22 cellular contexts compared by ENCODE assay signal in genomic region chr4:184613405-184613804, GRCh38.
"Had no signal": no experiment of that assay in that cellular context is flagged by ENCODE, and none has a peak within 500 bp of the region (broad histone marks: within the 10 kb centered on the region; RNA-seq: fewer than 3 reads in every experiment).

No MANE protein-coding gene starts in this region.

- H3K27ac Mint-ChIP-seq: effector memory CD8-positive, alpha-beta T cell; nephron; stimulated activated effector memory CD8-positive, alpha-beta T cell treated with anti-CD3 and anti-CD28 coated beads, Interleukin-12 subunit alpha, Interleukin-12 subunit beta, amount 100 ng/mL, for 72 hours; type B pancreatic cell had no signal

- H3K4me3 Mint-ChIP-seq: effector memory CD8-positive, alpha-beta T cell; naive B cell; nephron; stimulated activated effector memory CD8-positive, alpha-beta T cell treated with anti-CD3 and anti-CD28 coated beads, Interleukin-12 subunit alpha, Interleukin-12 subunit beta, amount 100 ng/mL, for 72 hours; type B pancreatic cell had no signal

- H3K4me1 Mint-ChIP-seq: naive B cell; nephron; stimulated activated effector memory CD8-positive, alpha-beta T cell treated with anti-CD3 and anti-CD28 coated beads, Interleukin-12 subunit alpha, Interleukin-12 subunit beta, amount 100 ng/mL, for 72 hours had no signal

- H3K27me3 ChIP-seq: esophagus squamous epithelium, pancreas, right lobe of liver, suprapubic skin, thyroid gland had no signal

- H3K4me3 ChIP-seq: esophagus squamous epithelium, left ventricle myocardium inferior, lower lobe of right lung, pancreas, psoas muscle, right lobe of liver, suprapubic skin, thyroid gland had no signal

- H3K36me3 ChIP-seq: esophagus squamous epithelium, left ventricle myocardium inferior, lower lobe of right lung, pancreas, right lobe of liver, suprapubic skin, thyroid gland had no signal

- H3K36me3 Mint-ChIP-seq: stimulated activated effector memory CD8-positive, alpha-beta T cell treated with anti-CD3 and anti-CD28 coated beads, Interleukin-12 subunit alpha, Interleukin-12 subunit beta, amount 100 ng/mL, for 72 hours; type B pancreatic cell had no signal

- DNase-seq: effector memory CD8-positive, alpha-beta T cell; esophagus squamous epithelium; foreskin fibroblast; kidney; left cardiac atrium; left ventricle myocardium inferior; lower lobe of right lung; mesendoderm; naive B cell; occipital lobe; pancreas; psoas muscle; retina; right lobe of liver; stimulated activated CD4-positive, alpha-beta T cell treated with anti-CD3 and anti-CD28 coated beads, Interleukin-4, amount 100 ng/mL, for 1 hour; stimulated activated CD8-positive, alpha-beta memory T cell treated with anti-CD3 and anti-CD28 coated beads, Interleukin-4, amount 100 ng/mL, for 48 hours; stimulated activated naive CD8-positive, alpha-beta T cell treated with anti-CD3 and anti-CD28 coated beads, Interleukin-15, Interleukin-2, amounts not matched to agents 100 U/mL and 50 U/mL, for 24 hours; thyroid gland had no signal

- H3K9me3 Mint-ChIP-seq: effector memory CD8-positive, alpha-beta T cell had no signal

- H3K27me3 Mint-ChIP-seq: effector memory CD8-positive, alpha-beta T cell; type B pancreatic cell had no signal

- ATAC-seq: effector memory CD8-positive, alpha-beta T cell; left cardiac atrium; lower lobe of right lung; pancreas; psoas muscle; right lobe of liver; stimulated activated effector memory CD8-positive, alpha-beta T cell treated with anti-CD3 and anti-CD28 coated beads, Interleukin-12 subunit alpha, Interleukin-12 subunit beta, amount 100 ng/mL, for 72 hours; stimulated activated naive CD8-positive, alpha-beta T cell treated with anti-CD3 and anti-CD28 coated beads, Interleukin-15, Interleukin-2, amounts not matched to agents 100 U/mL and 50 U/mL, for 24 hours had no signal

- H3K27ac ChIP-seq: esophagus squamous epithelium, left ventricle myocardium inferior, lower lobe of right lung, pancreas, psoas muscle, right lobe of liver, suprapubic skin, thyroid gland had no signal

- H3K4me1 ChIP-seq: left ventricle myocardium inferior, pancreas, psoas muscle, right lobe of liver, suprapubic skin, thyroid gland had no signal

- H3K9me3 ChIP-seq: lower lobe of right lung, pancreas, right lobe of liver, thyroid gland had no signal
